ENCODE assay signal across 1 cellular context in the genomic region with DNA sequence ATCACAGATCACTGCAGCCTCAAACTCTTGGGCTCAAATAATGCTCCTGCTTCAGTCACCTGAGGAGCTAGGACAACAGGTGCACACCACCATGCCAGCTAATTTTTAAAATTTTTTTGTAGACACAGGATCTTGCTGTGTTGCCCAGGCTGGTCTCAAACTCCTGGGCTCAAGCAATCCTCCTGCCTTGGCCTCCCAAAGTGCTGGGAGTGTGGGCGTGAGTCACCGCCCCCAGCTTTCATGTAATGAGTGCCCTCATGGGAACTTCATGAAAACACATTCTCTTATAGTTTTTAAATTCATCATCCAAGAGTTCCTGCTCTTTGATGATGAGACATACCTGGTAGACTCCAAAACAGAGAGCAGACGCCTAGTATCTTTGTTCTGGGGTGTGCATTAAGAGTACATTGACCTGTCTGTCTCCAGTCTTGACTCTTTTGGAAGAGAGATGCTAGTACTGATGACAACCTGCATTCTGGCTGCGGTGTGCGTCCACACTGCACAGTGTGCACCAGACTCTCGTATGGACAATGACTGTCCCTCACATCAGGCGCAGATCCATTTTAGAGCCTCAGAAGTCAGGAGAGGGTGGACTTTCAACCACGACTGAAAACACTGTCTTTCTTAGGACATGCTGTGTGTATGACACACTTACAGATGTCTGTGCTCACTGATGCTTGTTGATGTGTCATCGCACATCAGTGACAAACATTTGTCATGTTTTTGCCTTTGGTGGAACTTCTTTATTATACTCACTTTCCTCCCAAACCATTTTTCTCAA.
TF ChIP-seq lines count a peak whose summit lies in the region.

No MANE protein-coding gene starts in this region.

TF ChIP-seq in GM12878, 131 proteins besides CTCF, POLR2A, EP300 and RAD21 (continued from another document):
- TF ChIP-seq, protein P1, sequence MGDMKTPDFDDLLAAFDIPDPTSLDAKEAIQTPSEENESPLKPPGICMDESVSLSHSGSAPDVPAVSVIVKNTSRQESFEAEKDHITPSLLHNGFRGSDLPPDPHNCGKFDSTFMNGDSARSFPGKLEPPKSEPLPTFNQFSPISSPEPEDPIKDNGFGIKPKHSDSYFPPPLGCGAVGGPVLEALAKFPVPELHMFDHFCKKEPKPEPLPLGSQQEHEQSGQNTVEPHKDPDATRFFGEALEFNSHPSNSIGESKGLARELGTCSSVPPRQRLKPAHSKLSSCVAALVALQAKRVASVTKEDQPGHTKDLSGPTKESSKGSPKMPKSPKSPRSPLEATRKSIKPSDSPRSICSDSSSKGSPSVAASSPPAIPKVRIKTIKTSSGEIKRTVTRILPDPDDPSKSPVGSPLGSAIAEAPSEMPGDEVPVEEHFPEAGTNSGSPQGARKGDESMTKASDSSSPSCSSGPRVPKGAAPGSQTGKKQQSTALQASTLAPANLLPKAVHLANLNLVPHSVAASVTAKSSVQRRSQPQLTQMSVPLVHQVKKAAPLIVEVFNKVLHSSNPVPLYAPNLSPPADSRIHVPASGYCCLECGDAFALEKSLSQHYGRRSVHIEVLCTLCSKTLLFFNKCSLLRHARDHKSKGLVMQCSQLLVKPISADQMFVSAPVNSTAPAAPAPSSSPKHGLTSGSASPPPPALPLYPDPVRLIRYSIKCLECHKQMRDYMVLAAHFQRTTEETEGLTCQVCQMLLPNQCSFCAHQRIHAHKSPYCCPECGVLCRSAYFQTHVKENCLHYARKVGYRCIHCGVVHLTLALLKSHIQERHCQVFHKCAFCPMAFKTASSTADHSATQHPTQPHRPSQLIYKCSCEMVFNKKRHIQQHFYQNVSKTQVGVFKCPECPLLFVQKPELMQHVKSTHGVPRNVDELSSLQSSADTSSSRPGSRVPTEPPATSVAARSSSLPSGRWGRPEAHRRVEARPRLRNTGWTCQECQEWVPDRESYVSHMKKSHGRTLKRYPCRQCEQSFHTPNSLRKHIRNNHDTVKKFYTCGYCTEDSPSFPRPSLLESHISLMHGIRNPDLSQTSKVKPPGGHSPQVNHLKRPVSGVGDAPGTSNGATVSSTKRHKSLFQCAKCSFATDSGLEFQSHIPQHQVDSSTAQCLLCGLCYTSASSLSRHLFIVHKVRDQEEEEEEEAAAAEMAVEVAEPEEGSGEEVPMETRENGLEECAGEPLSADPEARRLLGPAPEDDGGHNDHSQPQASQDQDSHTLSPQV (IDR thresholded peaks at IDR 0.05): no peak
- TF ChIP-seq STAT1 (conservative IDR thresholded peaks at IDR 0.05) (no peak), TCF7 (IDR thresholded peaks at IDR 0.05; ENCODE audit: borderline replicate concordance) (no peak; the same call in 1 of the 2 replicates), SIN3A (IDR thresholded peaks at IDR 0.05; ENCODE audit: low read depth, low read length) (peak; percentile 44; the same call in 1 of the 2 replicates), STAT3 (IDR thresholded peaks at IDR 0.05; ENCODE audit: low read depth, low read length) (no peak), SUPT20H (IDR thresholded peaks at IDR 0.05; ENCODE audit: borderline replicate concordance, control insufficient read depth, low read depth, low read length) (no peak), HDGF (IDR thresholded peaks at IDR 0.05) (no peak), NR2C2 (IDR thresholded peaks at IDR 0.05; ENCODE audit: borderline replicate concordance, control insufficient read depth, insufficient read length, low read depth) (no peak), CHD4 (IDR thresholded peaks at IDR 0.05) (no peak), KDM1A (IDR thresholded peaks at IDR 0.05; ENCODE audit: borderline replicate concordance) (no peak), SMAD1 (IDR thresholded peaks at IDR 0.05; ENCODE audit: low read depth, partially characterized antibody) (no peak), SPI1 (IDR thresholded peaks at IDR 0.05; ENCODE audit: borderline replicate concordance, insufficient read depth, low read depth, low read length) (no peak), ZZZ3 (IDR thresholded peaks at IDR 0.05; ENCODE audit: control insufficient read depth, insufficient read length, low read depth) (no peak), ZNF217 (IDR thresholded peaks at IDR 0.05) (no peak), CREM (IDR thresholded peaks at IDR 0.05; ENCODE audit: low read depth) (peak; percentile 67), CHD2 (IDR thresholded peaks at IDR 0.05; ENCODE audit: borderline replicate concordance, low read depth, low read length) (0 out of 2 replicates have a peak, but pooled peaks have one; percentile 18), TARDBP (IDR thresholded peaks at IDR 0.05; ENCODE audit: borderline replicate concordance) (no peak), ZNF207 (IDR thresholded peaks at IDR 0.05; ENCODE audit: borderline replicate concordance) (peak; percentile 61; the same call in 1 of the 2 replicates)
- TF ChIP-seq, protein P2, sequence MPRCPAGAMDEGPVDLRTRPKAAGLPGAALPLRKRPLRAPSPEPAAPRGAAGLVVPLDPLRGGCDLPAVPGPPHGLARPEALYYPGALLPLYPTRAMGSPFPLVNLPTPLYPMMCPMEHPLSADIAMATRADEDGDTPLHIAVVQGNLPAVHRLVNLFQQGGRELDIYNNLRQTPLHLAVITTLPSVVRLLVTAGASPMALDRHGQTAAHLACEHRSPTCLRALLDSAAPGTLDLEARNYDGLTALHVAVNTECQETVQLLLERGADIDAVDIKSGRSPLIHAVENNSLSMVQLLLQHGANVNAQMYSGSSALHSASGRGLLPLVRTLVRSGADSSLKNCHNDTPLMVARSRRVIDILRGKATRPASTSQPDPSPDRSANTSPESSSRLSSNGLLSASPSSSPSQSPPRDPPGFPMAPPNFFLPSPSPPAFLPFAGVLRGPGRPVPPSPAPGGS (IDR thresholded peaks at IDR 0.05; ENCODE audit: borderline replicate concordance, insufficient read depth, low read depth, low read length, poor library complexity, severe bottlenecking): peak; percentile 37
- TF ChIP-seq, protein P3, sequence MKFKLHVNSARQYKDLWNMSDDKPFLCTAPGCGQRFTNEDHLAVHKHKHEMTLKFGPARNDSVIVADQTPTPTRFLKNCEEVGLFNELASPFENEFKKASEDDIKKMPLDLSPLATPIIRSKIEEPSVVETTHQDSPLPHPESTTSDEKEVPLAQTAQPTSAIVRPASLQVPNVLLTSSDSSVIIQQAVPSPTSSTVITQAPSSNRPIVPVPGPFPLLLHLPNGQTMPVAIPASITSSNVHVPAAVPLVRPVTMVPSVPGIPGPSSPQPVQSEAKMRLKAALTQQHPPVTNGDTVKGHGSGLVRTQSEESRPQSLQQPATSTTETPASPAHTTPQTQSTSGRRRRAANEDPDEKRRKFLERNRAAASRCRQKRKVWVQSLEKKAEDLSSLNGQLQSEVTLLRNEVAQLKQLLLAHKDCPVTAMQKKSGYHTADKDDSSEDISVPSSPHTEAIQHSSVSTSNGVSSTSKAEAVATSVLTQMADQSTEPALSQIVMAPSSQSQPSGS (IDR thresholded peaks at IDR 0.05; ENCODE audit: low read length): no peak
- TF ChIP-seq, protein P4, sequence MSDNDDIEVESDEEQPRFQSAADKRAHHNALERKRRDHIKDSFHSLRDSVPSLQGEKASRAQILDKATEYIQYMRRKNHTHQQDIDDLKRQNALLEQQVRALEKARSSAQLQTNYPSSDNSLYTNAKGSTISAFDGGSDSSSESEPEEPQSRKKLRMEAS (IDR thresholded peaks at IDR 0.05; ENCODE audit: low read depth, low read length): no peak
- TF ChIP-seq, protein P5, sequence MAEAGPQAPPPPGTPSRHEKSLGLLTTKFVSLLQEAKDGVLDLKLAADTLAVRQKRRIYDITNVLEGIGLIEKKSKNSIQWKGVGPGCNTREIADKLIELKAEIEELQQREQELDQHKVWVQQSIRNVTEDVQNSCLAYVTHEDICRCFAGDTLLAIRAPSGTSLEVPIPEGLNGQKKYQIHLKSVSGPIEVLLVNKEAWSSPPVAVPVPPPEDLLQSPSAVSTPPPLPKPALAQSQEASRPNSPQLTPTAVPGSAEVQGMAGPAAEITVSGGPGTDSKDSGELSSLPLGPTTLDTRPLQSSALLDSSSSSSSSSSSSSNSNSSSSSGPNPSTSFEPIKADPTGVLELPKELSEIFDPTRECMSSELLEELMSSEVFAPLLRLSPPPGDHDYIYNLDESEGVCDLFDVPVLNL (IDR thresholded peaks at IDR 0.05; ENCODE audit: low read depth, low read length): no peak
- TF ChIP-seq, protein P6, sequence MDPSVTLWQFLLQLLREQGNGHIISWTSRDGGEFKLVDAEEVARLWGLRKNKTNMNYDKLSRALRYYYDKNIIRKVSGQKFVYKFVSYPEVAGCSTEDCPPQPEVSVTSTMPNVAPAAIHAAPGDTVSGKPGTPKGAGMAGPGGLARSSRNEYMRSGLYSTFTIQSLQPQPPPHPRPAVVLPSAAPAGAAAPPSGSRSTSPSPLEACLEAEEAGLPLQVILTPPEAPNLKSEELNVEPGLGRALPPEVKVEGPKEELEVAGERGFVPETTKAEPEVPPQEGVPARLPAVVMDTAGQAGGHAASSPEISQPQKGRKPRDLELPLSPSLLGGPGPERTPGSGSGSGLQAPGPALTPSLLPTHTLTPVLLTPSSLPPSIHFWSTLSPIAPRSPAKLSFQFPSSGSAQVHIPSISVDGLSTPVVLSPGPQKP (IDR thresholded peaks at IDR 0.05; ENCODE audit: low read depth, low read length): no peak
- TF ChIP-seq, protein P7, sequence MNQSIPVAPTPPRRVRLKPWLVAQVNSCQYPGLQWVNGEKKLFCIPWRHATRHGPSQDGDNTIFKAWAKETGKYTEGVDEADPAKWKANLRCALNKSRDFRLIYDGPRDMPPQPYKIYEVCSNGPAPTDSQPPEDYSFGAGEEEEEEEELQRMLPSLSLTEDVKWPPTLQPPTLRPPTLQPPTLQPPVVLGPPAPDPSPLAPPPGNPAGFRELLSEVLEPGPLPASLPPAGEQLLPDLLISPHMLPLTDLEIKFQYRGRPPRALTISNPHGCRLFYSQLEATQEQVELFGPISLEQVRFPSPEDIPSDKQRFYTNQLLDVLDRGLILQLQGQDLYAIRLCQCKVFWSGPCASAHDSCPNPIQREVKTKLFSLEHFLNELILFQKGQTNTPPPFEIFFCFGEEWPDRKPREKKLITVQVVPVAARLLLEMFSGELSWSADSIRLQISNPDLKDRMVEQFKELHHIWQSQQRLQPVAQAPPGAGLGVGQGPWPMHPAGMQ (IDR thresholded peaks at IDR 0.05; ENCODE audit: borderline replicate concordance): no peak
